In the genomic region with DNA sequence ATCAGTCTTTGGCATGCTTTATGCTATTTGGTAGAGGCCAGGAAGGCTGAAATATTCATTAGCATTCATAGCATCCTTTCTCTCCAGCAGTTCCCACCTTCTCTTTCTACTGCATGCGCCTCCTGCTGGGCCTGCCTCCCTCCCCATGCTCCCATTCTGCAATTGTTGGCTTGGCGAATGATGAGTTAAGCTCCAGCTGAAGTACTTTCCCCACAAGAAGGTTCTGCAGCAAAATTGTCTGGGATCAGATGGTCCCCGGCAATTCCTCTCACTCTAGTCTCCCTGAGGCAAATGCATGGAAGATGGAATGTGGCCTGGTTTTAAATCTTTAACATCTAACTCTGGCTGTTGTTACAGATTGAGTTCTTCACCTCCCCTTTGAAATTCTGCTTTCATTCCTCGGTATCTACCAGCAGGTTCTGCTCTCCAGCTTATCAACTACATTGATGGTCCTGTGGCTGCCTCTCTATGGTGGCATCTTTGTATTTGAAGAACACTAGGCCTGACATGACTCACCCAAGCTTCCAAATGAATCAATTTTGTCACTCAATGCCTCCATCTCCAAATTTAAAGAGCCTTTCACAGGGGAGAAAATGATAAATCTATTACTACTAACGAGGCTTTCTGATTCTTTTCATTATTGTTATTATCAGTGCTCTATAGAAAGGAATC, we compare ENCODE assay signal across 32 cellular contexts. TPM values are rescaled to one million over a fixed set of nuclear protein-coding genes. Genes with fewer than 3 reads are reported as not detected.
DNase-seq lines count a peak whose midpoint lies in the region; ATAC-seq, FAIRE-seq and TF ChIP-seq lines count a peak whose summit lies in the region.
"Had no signal": no experiment of that assay in that cellular context is flagged by ENCODE, and none has a peak within 500 bp of the region (broad histone marks: within the 10 kb centered on the region; RNA-seq: fewer than 3 reads in every experiment).

No MANE protein-coding gene starts in this region.

- H3K4me3 Mint-ChIP-seq in activated naive CD4-positive, alpha-beta T cell treated with anti-CD3 and anti-CD28 coated beads for 36 hours: no peak overlapping the region
- no peak overlapping the region for H3K4me3 Mint-ChIP-seq in brain
- H3K4me3 Mint-ChIP-seq in activated T-helper 1 cell treated with anti-CD3 and anti-CD28 coated beads, Interleukin-12 subunit alpha, Interleukin-12 subunit beta, Interleukin-2, Interleukin-4 antibody, amounts not matched to agents 30 ng/mL and 10 ng/mL and 1 ng/mL, durations not matched to agents 14 hours and 24 hours and 36 hours: no peak overlapping the region
- H3K4me3 Mint-ChIP-seq: IgD-negative memory B cell; naive B cell; stimulated activated naive B cell treated with anti-CD40 and anti-IgM and Interleukin-4, amounts not matched to agents 10 μg/mL and 1 μg/mL and 100 μg/mL, for 72 hours; T-helper 2 cell treated with Interferon-gamma antibody and Interleukin-4, amounts not matched to agents 5 μg/mL and 100 μg/mL, for 36 hours had no signal

- POLR2A ChIA-PET in IMR-90 (lab: Charles Lee; ENCODE audit: unreplicated experiment): no interaction called here

- in situ Hi-C loops in IMR-90 (cut with MboI; ENCODE audit: low sequenced_read_pairs): no loop called here

- H3K4me2 ChIP-seq in IMR-90 (ENCODE audit: low read depth, low read length) (no peak overlapping the region), trophoblast cell (ENCODE audit: low read length) (no peak overlapping the region)
- H3K4me2 ChIP-seq: BLaER1 had no signal

- no peaks in the 10 kb centered on the region for H3K36me3 Mint-ChIP-seq in activated naive CD4-positive, alpha-beta T cell treated with anti-CD3 and anti-CD28 coated beads for 36 hours (ENCODE audit: low read depth)
- peaks cover 48% of the 10 kb centered on the region for H3K36me3 Mint-ChIP-seq in brain
- peaks cover 21% of the 10 kb centered on the region for H3K36me3 Mint-ChIP-seq in activated T-helper 1 cell treated with anti-CD3 and anti-CD28 coated beads, Interleukin-12 subunit alpha, Interleukin-12 subunit beta, Interleukin-2, Interleukin-4 antibody, amounts not matched to agents 30 ng/mL and 10 ng/mL and 1 ng/mL, durations not matched to agents 14 hours and 24 hours and 36 hours (ENCODE audit: low read depth)
- H3K36me3 Mint-ChIP-seq: IgD-negative memory B cell; naive B cell; stimulated activated naive B cell treated with anti-CD40 and anti-IgM and Interleukin-4, amounts not matched to agents 10 μg/mL and 1 μg/mL and 100 μg/mL, for 72 hours had no signal

- CTCF ChIA-PET in activated naive CD4-positive, alpha-beta T cell treated with anti-CD3 and anti-CD28 coated beads for 36 hours (lab: Charles Lee): interaction anchor here (1.1 to 1.8 kb wide), 3 partner anchors 14 to 79 kb away, joined by 3 to 5 read pairs (median 5); no protein-coding TSS in a partner anchor
- CTCF ChIA-PET in IMR-90 (lab: Yijun Ruan, JAX): no interaction called here

- H4K8ac ChIP-seq in IMR-90 (ENCODE audit: low read depth in 2 of 2, low read length in 2 of 2) (no peak overlapping the region), trophoblast cell (ENCODE audit: low read depth, low read length) (no peak overlapping the region)

- BruUV-seq in IMR-90 (replicated peaks; lab: Mats Ljungman, UMichigan): no TSS peak

- DNase-seq in activated naive CD4-positive, alpha-beta T cell treated with anti-CD3 and anti-CD28 coated beads for 36 hours: no peak
- no peak for DNase-seq in activated naive CD4-positive, alpha-beta T cell treated with anti-CD3 and anti-CD28 coated beads, Interleukin-2, amount 50 U/mL, for 16 hours
- DNase-seq in IMR-90 (no peak), trophoblast cell (peak; percentile 42 to 83), pancreas (no peak), NCI-H146 treated with DMSO at 0.1 percent for 48 hours (lab: John Stamatoyannopoulos, UW; ENCODE audit: unreplicated experiment) (no peak)
- DNase-seq in activated T-helper 1 cell treated with anti-CD3 and anti-CD28 coated beads, Interleukin-12 subunit alpha, Interleukin-12 subunit beta, Interleukin-2, Interleukin-4 antibody, amounts not matched to agents 30 ng/mL and 10 ng/mL and 1 ng/mL, durations not matched to agents 14 hours and 24 hours and 36 hours (ENCODE audit: low spot score): no peak
- DNase-seq: activated CD4-positive, alpha-beta T cell treated with anti-CD3 and anti-CD28 coated beads, Interleukin-2, amount 50 U/mL, for 4 hours; activated naive CD4-positive, alpha-beta T cell treated with Interleukin-2 at 50 U/mL for 16 hours; Caco-2; cerebellar nuclear complex; DMS79 treated with DMSO at 0.1 percent for 48 hours; effector CD4-positive, alpha-beta T cell; erythroblast; foreskin keratinocyte; naive B cell; NCI-H1092 treated with DMSO at 0.1 percent for 48 hours; NCI-H2029; NCI-H748 treated with DMSO at 0.1 percent for 48 hours; retina; spleen; stimulated activated CD4-positive, alpha-beta T cell treated with anti-CD3 and anti-CD28 coated beads, Interleukin-4, amount 100 ng/mL, for 1 hour; stimulated activated naive B cell treated with anti-CD40 and anti-IgM and Interleukin-4, amounts not matched to agents 10 μg/mL and 1 μg/mL and 100 μg/mL, for 72 hours; uterus had no signal

- H3K79me1 ChIP-seq in IMR-90 (ENCODE audit: low read depth in 1 of 2, low read length in 2 of 2): peaks cover 23 to 65% of the 10 kb centered on the region in 2 experiments
- no peaks in the 10 kb centered on the region for H3K79me1 ChIP-seq in trophoblast cell (ENCODE audit: low read length)

- H2BK20ac ChIP-seq in IMR-90 (ENCODE audit: low read depth, low read length): no peak overlapping the region

- no peak overlapping the region for H4K5ac ChIP-seq in IMR-90 (ENCODE audit: low read depth, low read length)

- H3K14ac ChIP-seq in IMR-90 (replicated peaks; ENCODE audit: low read depth, low read length) (no peak overlapping the region), trophoblast cell (ENCODE audit: low read length) (no peak overlapping the region)

- TF ChIP-seq POLR2A in IMR-90 (IDR thresholded peaks at IDR 0.05; ENCODE audit: low read depth, low read length): no peak

- no peaks in the 10 kb centered on the region for H3K9me3 Mint-ChIP-seq in activated naive CD4-positive, alpha-beta T cell treated with anti-CD3 and anti-CD28 coated beads for 36 hours
- no peaks in the 10 kb centered on the region for H3K9me3 Mint-ChIP-seq in brain
- no peaks in the 10 kb centered on the region for H3K9me3 Mint-ChIP-seq in activated T-helper 1 cell treated with anti-CD3 and anti-CD28 coated beads, Interleukin-12 subunit alpha, Interleukin-12 subunit beta, Interleukin-2, Interleukin-4 antibody, amounts not matched to agents 30 ng/mL and 10 ng/mL and 1 ng/mL, durations not matched to agents 14 hours and 24 hours and 36 hours
- H3K9me3 Mint-ChIP-seq: IgD-negative memory B cell; T-helper 2 cell treated with Interferon-gamma antibody and Interleukin-4, amounts not matched to agents 5 μg/mL and 100 μg/mL, for 36 hours had no signal

- no peak overlapping the region for H3K18ac ChIP-seq in IMR-90 (ENCODE audit: low read depth, low read length)
- H3K18ac ChIP-seq in trophoblast cell (ENCODE audit: low read length): no peak overlapping the region

- peak overlapping the region; percentile 76 for H3K27ac Mint-ChIP-seq in activated naive CD4-positive, alpha-beta T cell treated with anti-CD3 and anti-CD28 coated beads for 36 hours
- H3K27ac Mint-ChIP-seq in brain: peak overlapping the region in 3 of 5 experiments; percentile 3 to 25 (median 8)
- H3K27ac Mint-ChIP-seq in activated T-helper 1 cell treated with anti-CD3 and anti-CD28 coated beads, Interleukin-12 subunit alpha, Interleukin-12 subunit beta, Interleukin-2, Interleukin-4 antibody, amounts not matched to agents 30 ng/mL and 10 ng/mL and 1 ng/mL, durations not matched to agents 14 hours and 24 hours and 36 hours: no peak overlapping the region
- H3K27ac Mint-ChIP-seq: stimulated activated naive B cell treated with anti-CD40 and anti-IgM and Interleukin-4, amounts not matched to agents 10 μg/mL and 1 μg/mL and 100 μg/mL, for 72 hours; T-helper 2 cell treated with Interferon-gamma antibody and Interleukin-4, amounts not matched to agents 5 μg/mL and 100 μg/mL, for 36 hours had no signal

- TF ChIP-seq RAD21 in IMR-90 (IDR thresholded peaks at IDR 0.05; ENCODE audit: low read length): no peak

- H4K12ac ChIP-seq in trophoblast cell (ENCODE audit: low read depth, low read length): no peak overlapping the region

- ATAC-seq in IMR-90 (ENCODE audit: low read depth) (no peak), pancreas (no peak)
- ATAC-seq: HCT116, left lobe of liver had no signal

- H3K4me1 Mint-ChIP-seq in activated naive CD4-positive, alpha-beta T cell treated with anti-CD3 and anti-CD28 coated beads for 36 hours (ENCODE audit: low read depth): peaks cover 32% of the 10 kb centered on the region
- H3K4me1 Mint-ChIP-seq in brain: peaks cover 48% of the 10 kb centered on the region
- H3K4me1 Mint-ChIP-seq in activated T-helper 1 cell treated with anti-CD3 and anti-CD28 coated beads, Interleukin-12 subunit alpha, Interleukin-12 subunit beta, Interleukin-2, Interleukin-4 antibody, amounts not matched to agents 30 ng/mL and 10 ng/mL and 1 ng/mL, durations not matched to agents 14 hours and 24 hours and 36 hours (ENCODE audit: low read depth): peaks cover 28% of the 10 kb centered on the region

- no peaks in the 10 kb centered on the region for H3K27me3 Mint-ChIP-seq in activated naive CD4-positive, alpha-beta T cell treated with anti-CD3 and anti-CD28 coated beads for 36 hours (ENCODE audit: low read depth)
- no peaks in the 10 kb centered on the region for H3K27me3 Mint-ChIP-seq in brain
- no peaks in the 10 kb centered on the region for H3K27me3 Mint-ChIP-seq in activated T-helper 1 cell treated with anti-CD3 and anti-CD28 coated beads, Interleukin-12 subunit alpha, Interleukin-12 subunit beta, Interleukin-2, Interleukin-4 antibody, amounts not matched to agents 30 ng/mL and 10 ng/mL and 1 ng/mL, durations not matched to agents 14 hours and 24 hours and 36 hours (ENCODE audit: insufficient read depth)
- H3K27me3 Mint-ChIP-seq: naive B cell; stimulated activated naive B cell treated with anti-CD40 and anti-IgM and Interleukin-4, amounts not matched to agents 10 μg/mL and 1 μg/mL and 100 μg/mL, for 72 hours had no signal

- H3K4me1 ChIP-seq in IMR-90 (ENCODE audit: control insufficient read depth, insufficient read depth, low read length): peaks cover 10% of the 10 kb centered on the region
- H3K4me1 ChIP-seq in trophoblast cell (ENCODE audit: control insufficient read depth in 1 of 2, insufficient read depth in 2 of 2, low read length in 2 of 2): peaks cover 6 to 11% of the 10 kb centered on the region in 2 experiments
- no peaks in the 10 kb centered on the region for H3K4me1 ChIP-seq in pancreas
- H3K4me1 ChIP-seq: ascending aorta, BLaER1, Caco-2, foreskin keratinocyte, uterus had no signal

- H2BK12ac ChIP-seq in trophoblast cell (ENCODE audit: low read length): no peak overlapping the region

- no peak for FAIRE-seq in pancreas (lab: Jason Lieb, UNC)

- no peak overlapping the region for H2AFZ ChIP-seq in IMR-90 (replicated peaks; ENCODE audit: low read length, poor library complexity)
- no peak overlapping the region for H2AFZ ChIP-seq in trophoblast cell (ENCODE audit: insufficient read depth, low read length, poor library complexity)

- no peak overlapping the region for H3K9ac ChIP-seq in IMR-90 (ENCODE audit: low read depth, low read length)
- no peak overlapping the region for H3K9ac ChIP-seq in trophoblast cell (ENCODE audit: low read length)
- H3K9ac ChIP-seq: BLaER1 had no signal

- H3K27ac ChIP-seq in IMR-90 (ENCODE audit: insufficient read depth, low read length) (no peak overlapping the region), trophoblast cell (ENCODE audit: low read depth, low read length) (no peak overlapping the region), pancreas (no peak overlapping the region)
- H3K27ac ChIP-seq: ascending aorta, BLaER1, foreskin keratinocyte, uterus, VCaP had no signal

- H3K23ac ChIP-seq in IMR-90 (ENCODE audit: low read depth, low read length): no peak overlapping the region
- no peak overlapping the region for H3K23ac ChIP-seq in trophoblast cell (ENCODE audit: low read length)

- H2AK5ac ChIP-seq in IMR-90 (ENCODE audit: low read depth, low read length) (no peak overlapping the region), trophoblast cell (ENCODE audit: low read length) (no peak overlapping the region)

- H2AK9ac ChIP-seq in IMR-90 (replicated peaks; ENCODE audit: low read depth, low read length, poor library complexity): no peak overlapping the region

- no peak overlapping the region for H3K4me3 ChIP-seq in IMR-90 (ENCODE audit: insufficient read depth, low read depth, low read length)
- no peak overlapping the region for H3K4me3 ChIP-seq in trophoblast cell (ENCODE audit: low read depth, low read length)
- no peak overlapping the region for H3K4me3 ChIP-seq in pancreas
- H3K4me3 ChIP-seq: ascending aorta, BLaER1, spleen, uterus had no signal

- H2BK120ac ChIP-seq in IMR-90 (ENCODE audit: low read depth, low read length): no peak overlapping the region
- no peak overlapping the region for H2BK120ac ChIP-seq in trophoblast cell (ENCODE audit: insufficient read depth, low read length, poor library complexity)

- H3K79me2 ChIP-seq in trophoblast cell (ENCODE audit: control insufficient read depth, insufficient read depth, low read length, poor library complexity): no peaks in the 10 kb centered on the region

- H4K91ac ChIP-seq in IMR-90 (ENCODE audit: insufficient read depth, low read depth, low read length) (no peak overlapping the region), trophoblast cell (ENCODE audit: low read depth, low read length) (no peak overlapping the region)

- H2BK15ac ChIP-seq in IMR-90 (ENCODE audit: low read depth, low read length): no peak overlapping the region

- H4K20me1 ChIP-seq in IMR-90 (ENCODE audit: insufficient read depth, low read length): peaks cover 12% of the 10 kb centered on the region
- H4K20me1 ChIP-seq: BLaER1 had no signal

- H3K9me1 ChIP-seq in IMR-90 (ENCODE audit: insufficient read depth, low read length): peaks cover 24% of the 10 kb centered on the region

- TF ChIP-seq CTCF in IMR-90 (conservative IDR thresholded peaks at IDR 0.05; ENCODE audit: low read depth, low read length): 0 out of 2 replicates have a peak, but pooled peaks have one; percentile 1
- no peak for TF ChIP-seq CTCF in brain (conservative IDR thresholded peaks at IDR 0.05)
- no peak for TF ChIP-seq CTCF in pancreas (IDR thresholded peaks at IDR 0.05)

- H3K4ac ChIP-seq in IMR-90 (ENCODE audit: low read depth, low read length): no peak overlapping the region
- no peak overlapping the region for H3K4ac ChIP-seq in trophoblast cell (ENCODE audit: low read depth, low read length)

- H3K27me3 ChIP-seq in IMR-90 (ENCODE audit: control insufficient read depth, insufficient read depth, low read length) (no peaks in the 10 kb centered on the region), trophoblast cell (ENCODE audit: insufficient read depth, low read length) (no peaks in the 10 kb centered on the region), pancreas (no peaks in the 10 kb centered on the region)
- H3K27me3 ChIP-seq: ascending aorta, BLaER1, foreskin keratinocyte, spleen, uterus had no signal

- intact Hi-C loops in activated naive CD4-positive, alpha-beta T cell treated with anti-CD3 and anti-CD28 coated beads for 36 hours (cut with micrococcal nuclease): no loop called here
- intact Hi-C loops in IMR-90 (cut with micrococcal nuclease) (no loop called here), pancreas (cut with DNase I) (no loop called here)
- intact Hi-C loops in activated T-helper 1 cell treated with anti-CD3 and anti-CD28 coated beads, Interleukin-12 subunit alpha, Interleukin-12 subunit beta, Interleukin-2, Interleukin-4 antibody, amounts not matched to agents 30 ng/mL and 10 ng/mL and 1 ng/mL, durations not matched to agents 14 hours and 24 hours and 36 hours (cut with micrococcal nuclease): loop anchor here (1.0 to 2.0 kb wide), 3 partner anchors 17 to 80 kb away; no protein-coding TSS in a partner anchor

- H3K9me3 ChIP-seq in IMR-90 (ENCODE audit: control insufficient read depth, insufficient read depth, low read length) (no peaks in the 10 kb centered on the region), trophoblast cell (ENCODE audit: insufficient read depth, low read depth, low read length) (no peaks in the 10 kb centered on the region), pancreas (no peaks in the 10 kb centered on the region)
- H3K9me3 ChIP-seq: ascending aorta, BLaER1, Caco-2, spleen, uterus had no signal

- H2BK5ac ChIP-seq in IMR-90 (ENCODE audit: low read depth, low read length, poor library complexity, severe bottlenecking) (no peak overlapping the region), trophoblast cell (ENCODE audit: low read depth, low read length, poor library complexity) (no peak overlapping the region)

- dilution Hi-C loops in IMR-90 (cut with HindIII; ENCODE audit: low sequenced_read_pairs, unreplicated experiment): no loop called here

- peaks cover 33% of the 10 kb centered on the region for H3K36me3 ChIP-seq in IMR-90 (ENCODE audit: control insufficient read depth, insufficient read depth, low read length)
- peaks cover 10 to 25% of the 10 kb centered on the region in 2 experiments for H3K36me3 ChIP-seq in trophoblast cell (ENCODE audit: control insufficient read depth in 1 of 2, insufficient read depth in 2 of 2, low read length in 2 of 2)
- peaks cover 0 to 7% (median 0%) of the 10 kb centered on the region in 3 donors for H3K36me3 ChIP-seq in pancreas
- H3K36me3 ChIP-seq: ascending aorta, spleen, uterus had no signal

- no CpG with 5 or more reads among the region's 5 CpGs for WGBS in IMR-90 (ENCODE audit: extremely low coverage in 2 of 2, insufficient read length in 1 of 2), 2 experiments
- no CpG with 5 or more reads among the region's 5 CpGs for WGBS in trophoblast cell (ENCODE audit: extremely low coverage, insufficient coverage, insufficient read length)
- 72 to 85% methylated on average over 5 of the region's 5 CpGs for WGBS in pancreas, 2 donors

- H3K56ac ChIP-seq in IMR-90 (ENCODE audit: extremely low read depth, insufficient read depth, low read length): no peak overlapping the region

RNA-seq across cellular contexts. Expression of a gene that starts 55.9 kb away (rescaled TPM):
- 10 to 100 TPM in 1 of 2 experiments, 1 to 10 TPM in 1; 8.7 to 10.0 TPM for total RNA-seq in activated naive CD4-positive, alpha-beta T cell treated with anti-CD3 and anti-CD28 coated beads for 36 hours
- total RNA-seq in IMR-90 (2012; rRNA removed): 10.4 and 12.8 TPM in 2 replicates
- 6.7 and 7.1 TPM in 2 replicates for polyA plus RNA-seq in IMR-90 (2012; rRNA removed)
- polyA plus RNA-seq in IMR-90 (2012; cell fraction: cytosol; rRNA removed): 3.7 and 4.3 TPM in 2 replicates
- 5.6 and 8.1 TPM in 2 replicates for polyA plus RNA-seq in IMR-90 (2012; cell fraction: nucleus; rRNA removed; ENCODE audit: low replicate concordance)
- 5.6 TPM for polyA plus RNA-seq in brain (ENCODE audit: insufficient read depth, low read depth, low replicate concordance)
- polyA plus RNA-seq in trophoblast cell (2013): 4.1 and 4.5 TPM in 2 replicates
- 10 to 100 TPM in 3 of 6 donors, 1 to 10 TPM in 3; 8.9 to 13.5 (median 10.3) TPM for total RNA-seq in pancreas
- polyA plus RNA-seq in pancreas: 1 to 10 TPM; 5.0 to 8.1 TPM
- total RNA-seq in activated T-helper 1 cell treated with anti-CD3 and anti-CD28 coated beads, Interleukin-12 subunit alpha, Interleukin-12 subunit beta, Interleukin-2, Interleukin-4 antibody, amounts not matched to agents 30 ng/mL and 10 ng/mL and 1 ng/mL, durations not matched to agents 14 hours and 24 hours and 36 hours: 14.5 and 15.8 TPM in 2 replicates

Comparison
In these comparisons a context has a peak if more than half of its experiments do, and no peak if none do; other contexts are left out.
1. DNase-seq: peak in trophoblast cell (2 of 2); none in activated naive CD4-positive, alpha-beta T cell treated with anti-CD3 and anti-CD28 coated beads for 36 hours (single experiment), activated naive CD4-positive, alpha-beta T cell treated with anti-CD3 and anti-CD28 coated beads, Interleukin-2, amount 50 U/mL, for 16 hours (single experiment), IMR-90 (single experiment), pancreas (0 of 6), NCI-H146 treated with DMSO at 0.1 percent for 48 hours (single experiment) and activated T-helper 1 cell treated with anti-CD3 and anti-CD28 coated beads, Interleukin-12 subunit alpha, Interleukin-12 subunit beta, Interleukin-2, Interleukin-4 antibody, amounts not matched to agents 30 ng/mL and 10 ng/mL and 1 ng/mL, durations not matched to agents 14 hours and 24 hours and 36 hours (single experiment).